1 cellular context compared by ENCODE assay signal in genomic region chr9:137236936-137237421, GRCh38.
TF ChIP-seq lines count a peak whose summit lies in the region.

No MANE protein-coding gene starts in this region.

TF ChIP-seq in GM12878, 131 proteins besides CTCF, POLR2A, EP300 and RAD21:
- TF ChIP-seq ZBTB40 (IDR thresholded peaks at IDR 0.05; ENCODE audit: borderline replicate concordance): no peak
- TF ChIP-seq IKZF1 (conservative IDR thresholded peaks at IDR 0.05): 0 out of 2 replicates have a peak, but pooled peaks have one; percentile 1
